ENCODE assay signal across 12 cellular contexts in genomic region chr13:40152145-40152544, GRCh38.
DNase-seq lines count a peak whose midpoint lies in the region; ATAC-seq, FAIRE-seq and TF ChIP-seq lines count a peak whose summit lies in the region.
"Had no signal": no experiment of that assay in that cellular context is flagged by ENCODE, and none has a peak within 500 bp of the region (broad histone marks: within the 10 kb centered on the region; RNA-seq: fewer than 3 reads in every experiment).

No MANE protein-coding gene starts in this region.

- FAIRE-seq in bronchial epithelial cell (lab: Jason Lieb, UNC): no peak
- FAIRE-seq: islet of Langerhans had no signal

- H3K9me3 ChIP-seq in gastrocnemius medialis: no peaks in the 10 kb centered on the region
- H3K9me3 ChIP-seq: suprapubic skin had no signal

- H3K4me3 ChIP-seq in bronchial epithelial cell (ENCODE audit: low read depth, low read length): no peak overlapping the region
- H3K4me3 ChIP-seq in gastrocnemius medialis: no peak overlapping the region
- H3K4me3 ChIP-seq: dorsolateral prefrontal cortex, suprapubic skin had no signal

- intact Hi-C loops in gastrocnemius medialis (cut with DNase I; ENCODE audit: low total_unique reads): no loop called here

- H3K4me1 ChIP-seq in gastrocnemius medialis: peaks cover 0 to 6% of the 10 kb centered on the region in 2 donors

- DNase-seq in COLO829 (ENCODE audit: low spot score): peak; percentile 40
- DNase-seq in M059J (ENCODE audit: low read depth): peak; percentile 78
- peak; percentile 90 for DNase-seq in bronchial epithelial cell (ENCODE audit: low read depth)
- peak; percentile 60 for DNase-seq in myocyte (ENCODE audit: low read depth)
- no peak for DNase-seq in gastrocnemius medialis
- DNase-seq in NCI-H1417 (lab: John Stamatoyannopoulos, UW): no peak
- DNase-seq in stimulated activated naive CD4-positive, alpha-beta T cell treated with Interleukin-2 at 50 U/mL for 16 hours (lab: John Stamatoyannopoulos, UW): no peak
- DNase-seq: dorsolateral prefrontal cortex; stimulated activated CD4-positive, alpha-beta T cell treated with anti-CD3 and anti-CD28 coated beads, Interleukin-2, amount 100 ng/mL, for 48 hours had no signal

- in situ Hi-C loops in gastrocnemius medialis (cut with MboI; ENCODE audit: low sequenced_read_pairs in 4 of 4): no loop called here

- H3K27me3 ChIP-seq in bronchial epithelial cell (ENCODE audit: control insufficient read depth, insufficient read depth, low read length): no peaks in the 10 kb centered on the region
- H3K27me3 ChIP-seq in gastrocnemius medialis: no peaks in the 10 kb centered on the region
- H3K27me3 ChIP-seq: dorsolateral prefrontal cortex, suprapubic skin had no signal

- H3K36me3 ChIP-seq in bronchial epithelial cell (ENCODE audit: control insufficient read depth, insufficient read depth, low read length) (no peaks in the 10 kb centered on the region), gastrocnemius medialis (no peaks in the 10 kb centered on the region)
- H3K36me3 ChIP-seq: suprapubic skin had no signal

- ATAC-seq in HG02798 (IDR thresholded peaks at IDR 0.05; ENCODE audit: poor library complexity, unreplicated experiment): no peak
- ATAC-seq in gastrocnemius medialis: no peak

- TF ChIP-seq CTCF in bronchial epithelial cell (IDR thresholded peaks at IDR 0.05; ENCODE audit: insufficient read depth, low read length, severe bottlenecking): peak; percentile 32
- no peak for TF ChIP-seq CTCF in gastrocnemius medialis (IDR thresholded peaks at IDR 0.05 in 4 of 5, conservative IDR thresholded peaks at IDR 0.05 in 1 of 5)

- H3K27ac ChIP-seq in gastrocnemius medialis: no peak overlapping the region
- H3K27ac ChIP-seq: dorsolateral prefrontal cortex, suprapubic skin had no signal

- TF ChIP-seq POLR2A in gastrocnemius medialis (IDR thresholded peaks at IDR 0.05): no peak

Comparison
In these comparisons a context has a peak if more than half of its experiments do, and no peak if none do; other contexts are left out.
1. DNase-seq: peak in COLO829 (single experiment), M059J (single experiment), bronchial epithelial cell (single experiment) and myocyte (single experiment); none in gastrocnemius medialis (0 of 2), NCI-H1417 (0 of 3) and stimulated activated naive CD4-positive, alpha-beta T cell treated with Interleukin-2 at 50 U/mL for 16 hours (single experiment).